Comparison of ENCODE assay signal across 19 cellular contexts in genomic region chr21:37537391-37537996, GRCh38.
"Had no signal": no experiment of that assay in that cellular context is flagged by ENCODE, and none has a peak within 500 bp of the region (broad histone marks: within the 10 kb centered on the region; RNA-seq: fewer than 3 reads in every experiment).

No MANE protein-coding gene starts in this region.

- H3K27ac ChIP-seq: dorsolateral prefrontal cortex, gastroesophageal sphincter, left lung, skin epidermis, tibial nerve had no signal

- H3K4me1 Mint-ChIP-seq: T-cell had no signal

- H3K4me3 ChIP-seq: dorsolateral prefrontal cortex, gastroesophageal sphincter, left lung, right atrium auricular region, skin epidermis, tibial nerve had no signal

- H3K27ac Mint-ChIP-seq: activated naive CD4-positive, alpha-beta T cell treated with anti-CD3 and anti-CD28 coated beads for 36 hours; activated naive CD8-positive, alpha-beta T cell treated with anti-CD3 and anti-CD28 coated beads, Interleukin-2, amount 50 U/mL, for 24 hours; activated T-helper 2 cell treated with anti-CD3 and anti-CD28 coated beads, Interferon-gamma antibody, Interleukin-2, Interleukin-4, amounts not matched to agents 10 μg/mL and 5 μg/mL and 100 μg/mL, durations not matched to agents 14 hours and 24 hours and 36 hours; natural killer cell treated with Interleukin-12 subunit alpha and Interleukin-12 subunit beta and Interleukin-15 and Interleukin-18, amount 100 ng/mL, for 72 hours; T-cell had no signal

- H3K4me1 ChIP-seq: gastroesophageal sphincter, left lung, right atrium auricular region, tibial nerve had no signal

- ATAC-seq: activated CD4-positive, CD25-positive, alpha-beta regulatory T cell treated with anti-CD3 and anti-CD28 coated beads, Interleukin-2, amount 50 U/mL, for 24 hours; activated naive CD8-positive, alpha-beta T cell treated with anti-CD3 and anti-CD28 coated beads, Interleukin-2, amount 50 U/mL, for 24 hours; gastroesophageal sphincter; left lung; natural killer cell treated with Interleukin-12 subunit alpha and Interleukin-12 subunit beta and Interleukin-15 and Interleukin-18, amount 100 ng/mL, for 72 hours; T-cell had no signal

- H3K4me3 Mint-ChIP-seq: activated naive CD4-positive, alpha-beta T cell treated with anti-CD3 and anti-CD28 coated beads for 36 hours; activated naive CD8-positive, alpha-beta T cell treated with anti-CD3 and anti-CD28 coated beads, Interleukin-2, amount 50 U/mL, for 24 hours; natural killer cell treated with Interleukin-12 subunit alpha and Interleukin-12 subunit beta and Interleukin-15 and Interleukin-18, amount 100 ng/mL, for 72 hours; T-cell had no signal

- FAIRE-seq: kidney had no signal

- DNase-seq: activated CD4-positive, alpha-beta T cell treated with anti-CD3 and anti-CD28 coated beads, Interleukin-2, amount 50 U/mL, for 1 hour; activated naive CD4-positive, alpha-beta T cell treated with anti-CD3 and anti-CD28 coated beads for 36 hours; activated naive CD8-positive, alpha-beta T cell treated with anti-CD3 and anti-CD28 coated beads, Interleukin-2, amount 50 U/mL, for 24 hours; dorsolateral prefrontal cortex; erythroblast; kidney; left lung; occipital lobe; stimulated activated CD4-positive, alpha-beta T cell treated with anti-CD3 and anti-CD28 coated beads, Interleukin-4, amount 100 ng/mL, for 24 hours; stimulated activated naive CD4-positive, alpha-beta T cell; T-cell; T-helper 9 cell had no signal

- H3K36me3 ChIP-seq: gastroesophageal sphincter, left lung, right atrium auricular region, tibial nerve had no signal

- H3K27me3 ChIP-seq: right atrium auricular region had no signal
